12 cellular contexts compared by ENCODE assay signal in genomic region chr17:34581446-34582184, GRCh38. TPM values are rescaled to one million over a fixed set of nuclear protein-coding genes. Genes with fewer than 3 reads are reported as not detected.
A peak's percentile ranks its signal among the peaks of the same experiment; 100 is the strongest.
DNase-seq lines count a peak whose midpoint lies in the region; ATAC-seq, FAIRE-seq and TF ChIP-seq lines count a peak whose summit lies in the region.
"Had no signal": no experiment of that assay in that cellular context is flagged by ENCODE, and none has a peak within 500 bp of the region (broad histone marks: within the 10 kb centered on the region; RNA-seq: fewer than 3 reads in every experiment).

No MANE protein-coding gene starts in this region.

- CTCF ChIA-PET in A549 (lab: Yijun Ruan, JAX), result interaction anchor here (0.7 to 2.5 kb wide), 5 partner anchors 27 to 377 kb away, joined by 3 to 8 read pairs (median 3); no protein-coding TSS in a partner anchor

- peak overlapping the region; percentile 61 for H3K4me3 Mint-ChIP-seq in endodermal cell
- H3K4me3 Mint-ChIP-seq in neural crest cell, result peak overlapping the region; percentile 76
- no peak overlapping the region for H3K4me3 Mint-ChIP-seq in natural killer cell
- H3K4me3 Mint-ChIP-seq: dendritic cell treated with granulocyte-macrophage colony-stimulating factor and Interleukin-4, amounts not matched to agents 40 ng/mL and 50 ng/mL, for 4 days had no signal

- ATAC-seq in A549 (no peak), GM18519 (IDR thresholded peaks at IDR 0.05; ENCODE audit: low FRiP score, unreplicated experiment) (no peak), left colon (no peak), natural killer cell (no peak)

- H3K36me3 ChIP-seq in H7 (replicated peaks; ENCODE audit: control insufficient read depth, insufficient read depth, low read length), result no peaks in the 10 kb centered on the region
- no peaks in the 10 kb centered on the region for H3K36me3 ChIP-seq in endodermal cell (ENCODE audit: control insufficient read depth, insufficient read depth, low read length)

- peak overlapping the region; percentile 48; the same call in 2 of the 3 replicates for H3K4me3 ChIP-seq in A549
- peak overlapping the region; percentile 38 for H3K4me3 ChIP-seq in H7 (ENCODE audit: insufficient read depth, low read depth, low read length)
- peak overlapping the region; percentile 62 for H3K4me3 ChIP-seq in endodermal cell (ENCODE audit: low read length)

- H3K4me1 ChIP-seq in A549, result peaks cover 25% of the 10 kb centered on the region
- peaks cover 13% of the 10 kb centered on the region for H3K4me1 ChIP-seq in endodermal cell (ENCODE audit: control insufficient read depth, insufficient read depth, low read length)

- H3K4me1 Mint-ChIP-seq in endodermal cell (peaks cover 17% of the 10 kb centered on the region), neural crest cell (peaks cover 22% of the 10 kb centered on the region), natural killer cell (peaks cover 0 to 12% of the 10 kb centered on the region in 2 donors)

- H3K27ac ChIP-seq in A549 (no peak overlapping the region), endodermal cell (ENCODE audit: low read depth, low read length) (no peak overlapping the region)

- no peak for TF ChIP-seq CTCF in A549 (IDR thresholded peaks at IDR 0.05)
- no peak for TF ChIP-seq CTCF in endodermal cell (conservative IDR thresholded peaks at IDR 0.05)
- TF ChIP-seq CTCF in neural crest cell (conservative IDR thresholded peaks at IDR 0.05), result no peak
- TF ChIP-seq CTCF in natural killer cell (IDR thresholded peaks at IDR 0.05), result no peak

- H3K9me3 ChIP-seq in A549, result no peaks in the 10 kb centered on the region
- H3K9me3 ChIP-seq in endodermal cell (ENCODE audit: control insufficient read depth, low read length), result no peaks in the 10 kb centered on the region

- intact Hi-C loops in left colon (cut with DNase I, micrococcal nuclease) (no loop called here), natural killer cell (cut with micrococcal nuclease) (loop anchor here (10.0 kb wide), 1 partner anchor 57 kb away; no protein-coding TSS in a partner anchor)

- WGBS in A549 (ENCODE audit: missing lambda C conversion rate), result 39% methylated on average over 48 of the region's 78 CpGs
- 0 to 1% methylated on average over 13 to 78 of the region's 78 CpGs for WGBS in endodermal cell (ENCODE audit: insufficient coverage in 1 of 2, insufficient read length in 1 of 2), 2 experiments

- DNase-seq in A549 (ENCODE audit: low read depth in 1 of 2, low spot score in 1 of 2) (no peak), H7 (peak; percentile 85), endodermal cell (peak; percentile 77), neural crest cell (ENCODE audit: low read depth, low spot score) (no peak), left colon (no peak), natural killer cell (no peak), DMS153 (lab: John Stamatoyannopoulos, UW) (no peak)
- DNase-seq: NCI-H2081 treated with DMSO at 0.1 percent for 48 hours; stimulated activated naive CD4-positive, alpha-beta T cell had no signal

- TF ChIP-seq POLR2A in A549 (IDR thresholded peaks at IDR 0.05; ENCODE audit: low read length), result no peak

- no peak overlapping the region for H3K9ac ChIP-seq in endodermal cell (ENCODE audit: extremely low read depth, low read length, poor library complexity, severe bottlenecking)

- H3K9me3 Mint-ChIP-seq in endodermal cell (no peaks in the 10 kb centered on the region), neural crest cell (no peaks in the 10 kb centered on the region), natural killer cell (no peaks in the 10 kb centered on the region)
- H3K9me3 Mint-ChIP-seq: dendritic cell treated with granulocyte-macrophage colony-stimulating factor and Interleukin-4, amounts not matched to agents 40 ng/mL and 50 ng/mL, for 4 days had no signal

- peaks cover 100% of the 10 kb centered on the region for H3K27me3 Mint-ChIP-seq in endodermal cell (ENCODE audit: insufficient read depth)
- H3K27me3 Mint-ChIP-seq in neural crest cell (ENCODE audit: low read depth), result peaks cover 97% of the 10 kb centered on the region
- peaks cover 64 to 65% of the 10 kb centered on the region in 2 donors for H3K27me3 Mint-ChIP-seq in natural killer cell (ENCODE audit: low read depth in 2 of 2)

- TF ChIP-seq RAD21 in A549 (conservative IDR thresholded peaks at IDR 0.05 in 1 of 2, IDR thresholded peaks at IDR 0.05 in 1 of 2), result no peak

- TF ChIP-seq EP300 in A549 (IDR thresholded peaks at IDR 0.05), result no peak

- H3K4me2 ChIP-seq in A549, result peak overlapping the region; percentile 86

- H3K27ac Mint-ChIP-seq in endodermal cell (no peak overlapping the region), neural crest cell (ENCODE audit: unreplicated experiment) (no peak overlapping the region), natural killer cell (no peak overlapping the region)
- H3K27ac Mint-ChIP-seq: dendritic cell treated with granulocyte-macrophage colony-stimulating factor and Interleukin-4, amounts not matched to agents 40 ng/mL and 50 ng/mL, for 4 days had no signal

- POLR2A ChIA-PET in A549 (lab: Yijun Ruan, JAX), result interaction anchor here (0.6 kb wide), 1 partner anchor 394 kb away, joined by 6 read pairs; no protein-coding TSS in a partner anchor

- no peak for FAIRE-seq in A549 (lab: Jason Lieb, UNC)
- FAIRE-seq: islet of Langerhans had no signal

- H3K36me3 Mint-ChIP-seq in endodermal cell (ENCODE audit: low read depth) (no peaks in the 10 kb centered on the region), neural crest cell (ENCODE audit: low read depth) (no peaks in the 10 kb centered on the region), natural killer cell (no peaks in the 10 kb centered on the region)

- H3K27me3 ChIP-seq in H7 (ENCODE audit: control insufficient read depth, insufficient read depth, low read length) (peaks cover 98% of the 10 kb centered on the region), endodermal cell (ENCODE audit: control insufficient read depth, insufficient read depth, low read length, poor library complexity, severe bottlenecking) (peaks cover 100% of the 10 kb centered on the region)

TF ChIP-seq in A549, 52 proteins besides CTCF, POLR2A, EP300 and RAD21:
- TF ChIP-seq SMC3 (IDR thresholded peaks at IDR 0.05) (no peak), EHF (CRISPR knock-in tag; IDR thresholded peaks at IDR 0.05) (no peak), ZSCAN20 (CRISPR knock-in tag; IDR thresholded peaks at IDR 0.05) (no peak), POLR2AphosphoS2 (conservative IDR thresholded peaks at IDR 0.05; ENCODE audit: low read length) (no peak), CHD2 (IDR thresholded peaks at IDR 0.05; ENCODE audit: low read length, partially characterized antibody) (no peak), CBX8 (IDR thresholded peaks at IDR 0.05) (no peak), MAFK (IDR thresholded peaks at IDR 0.05; ENCODE audit: partially characterized antibody) (no peak), HOXB5 (CRISPR knock-in tag; IDR thresholded peaks at IDR 0.05) (no peak), JUNB (IDR thresholded peaks at IDR 0.05) (no peak), ELK1 (IDR thresholded peaks at IDR 0.05; ENCODE audit: low read depth, low read length) (no peak), NPAS2 (CRISPR knock-in tag; IDR thresholded peaks at IDR 0.05; ENCODE audit: borderline replicate concordance) (no peak), TP53 (CRISPR knock-in tag; IDR thresholded peaks at IDR 0.05) (no peak), HEYL (CRISPR knock-in tag; IDR thresholded peaks at IDR 0.05) (no peak), NR3C1 (IDR thresholded peaks at IDR 0.05) (no peak), BHLHE40 (IDR thresholded peaks at IDR 0.05; ENCODE audit: low read depth, low read length) (no peak)
- TF ChIP-seq, protein P1, sequence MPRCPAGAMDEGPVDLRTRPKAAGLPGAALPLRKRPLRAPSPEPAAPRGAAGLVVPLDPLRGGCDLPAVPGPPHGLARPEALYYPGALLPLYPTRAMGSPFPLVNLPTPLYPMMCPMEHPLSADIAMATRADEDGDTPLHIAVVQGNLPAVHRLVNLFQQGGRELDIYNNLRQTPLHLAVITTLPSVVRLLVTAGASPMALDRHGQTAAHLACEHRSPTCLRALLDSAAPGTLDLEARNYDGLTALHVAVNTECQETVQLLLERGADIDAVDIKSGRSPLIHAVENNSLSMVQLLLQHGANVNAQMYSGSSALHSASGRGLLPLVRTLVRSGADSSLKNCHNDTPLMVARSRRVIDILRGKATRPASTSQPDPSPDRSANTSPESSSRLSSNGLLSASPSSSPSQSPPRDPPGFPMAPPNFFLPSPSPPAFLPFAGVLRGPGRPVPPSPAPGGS (IDR thresholded peaks at IDR 0.05), result no peak

RNA-seq across cellular contexts. Expression of gene TMEM132E, which starts 2.2 kb away (rescaled TPM):
- not detected in 2 replicates for polyA plus RNA-seq in A549 (2011; rRNA removed)
- polyA plus RNA-seq in A549 (2012; cell fraction: cytosol; rRNA removed), result not detected in 2 replicates
- not detected in 2 replicates for polyA plus RNA-seq in A549 (2012; cell fraction: nucleus; rRNA removed)
- polyA plus RNA-seq in A549 (2017; fragmentation: RNase III; extraction: RNeasy Plus Mini Kit Qiagen cat#74134 plus additional on column Dnase treatment), result not detected in 3 replicates
- 0.05 TPM in 1 of 2 replicates, not detected in the other for polyA minus RNA-seq in A549 (2011; rRNA and poly(A)+ RNA removed)
- total RNA-seq in H7 (2014; rRNA removed; shearing (Covaris generic)), result 1.7 and 2.2 TPM in 2 replicates
- under 1 TPM in 1 of 2 donors, not detected in 1; 0.15 TPM for total RNA-seq in endodermal cell
- polyA plus RNA-seq in endodermal cell (2013, experiment 1 of 2), result 1.1 TPM
- 0.83 TPM for polyA plus RNA-seq in endodermal cell (2013, experiment 2 of 2)
- 3.3 and 3.6 TPM in 2 replicates for total RNA-seq in neural crest cell
- total RNA-seq in left colon, result not detected
- under 1 TPM in 2 of 3 donors, not detected in 1; 0.05 to 0.08 TPM for total RNA-seq in natural killer cell

Comparison
In these comparisons a context has a peak if more than half of its experiments do, and no peak if none do; other contexts are left out.
1. DNase-seq: peak in H7 (single experiment) and endodermal cell (single experiment); none in A549 (0 of 2), neural crest cell (single experiment), left colon (0 of 2), natural killer cell (single experiment) and DMS153 (single experiment).
2. Peak in every context shown above with its lines, with median percentiles within 50 percentile points of each other: H3K4me3 ChIP-seq.